ENCODE assay signal across 11 cellular contexts in genomic region chr20:60250251-60250650, GRCh38.
"Had no signal": no experiment of that assay in that cellular context is flagged by ENCODE, and none has a peak within 500 bp of the region (broad histone marks: within the 10 kb centered on the region; RNA-seq: fewer than 3 reads in every experiment).

No MANE protein-coding gene starts in this region.

- H3K36me3 ChIP-seq: tibial nerve had no signal

- H3K27me3 ChIP-seq: tibial nerve had no signal

- ATAC-seq: activated CD4-positive, CD25-positive, alpha-beta regulatory T cell treated with anti-CD3 and anti-CD28 coated beads, Interleukin-2, amount 50 U/mL, for 24 hours; naive thymus-derived CD8-positive, alpha-beta T cell; right cardiac atrium; stimulated activated naive B cell treated with anti-CD40 and anti-IgM and Interleukin-4, amounts not matched to agents 10 μg/mL and 1 μg/mL and 100 μg/mL, for 72 hours had no signal

- DNase-seq: activated gamma-delta T cell; activated T-cell treated with anti-CD3 and anti-CD28 coated beads, Interleukin-2, amount 50 U/mL, for 48 hours; hypothalamus; left cardiac atrium; naive thymus-derived CD8-positive, alpha-beta T cell; right cardiac atrium; stimulated activated naive B cell treated with anti-CD40 and anti-IgM and Interleukin-4, amounts not matched to agents 10 μg/mL and 1 μg/mL and 100 μg/mL, for 72 hours had no signal

- H3K9me3 ChIP-seq: tibial nerve had no signal

- H3K4me2 ChIP-seq: smooth muscle cell had no signal

- H3K4me3 ChIP-seq: lung, smooth muscle cell, tibial nerve had no signal

- H3K27ac ChIP-seq: tibial nerve had no signal
